Comparison of ENCODE assay signal across 8 cellular contexts in genomic region chr19:12792048-12792852, GRCh38. TPM values are rescaled to one million over a fixed set of nuclear protein-coding genes. Genes with fewer than 3 reads are reported as not detected.
DNase-seq lines count a peak whose midpoint lies in the region; ATAC-seq and TF ChIP-seq lines count a peak whose summit lies in the region.

No MANE protein-coding gene starts in this region.

- DNase-seq in DMS 273 (lab: John Stamatoyannopoulos, UW; ENCODE audit: unreplicated experiment) (peak; percentile 92), DMS 273 treated with DMSO at 0.1 percent for 48 hours (lab: John Stamatoyannopoulos, UW) (no peak), NCI-H2171 treated with DMSO at 0.1 percent for 48 hours (lab: John Stamatoyannopoulos, UW) (peak; percentile 79), dorsolateral prefrontal cortex (peak in 8 of 10 donors; percentile 48 to 79 (median 66)), lower lobe of right lung (peak; percentile 90)
- peak; percentile 94 for DNase-seq in activated CD4-positive, alpha-beta T cell treated with anti-CD3 and anti-CD28 coated beads, Interleukin-2, amount 10 ng/mL, durations not matched to agents 24 days and 14 days
- DNase-seq in stimulated activated CD8-positive, alpha-beta memory T cell treated with anti-CD3 and anti-CD28 coated beads, Interleukin-15, amount 100 ng/mL, for 4 hours (ENCODE audit: low read depth in 2 of 2): peak; percentile 71 to 74

- H3K27ac ChIP-seq in dorsolateral prefrontal cortex: peak overlapping the region; percentile 82 to 100 (median 98)
- H3K27ac ChIP-seq in lower lobe of right lung: peak overlapping the region; percentile 99

- H3K4me1 Mint-ChIP-seq in activated CD4-positive, alpha-beta T cell treated with anti-CD3 and anti-CD28 coated beads, Interleukin-2, amount 10 ng/mL, durations not matched to agents 24 days and 14 days: peaks cover 43% of the 10 kb centered on the region

- H3K27me3 ChIP-seq in dorsolateral prefrontal cortex: no peaks in the 10 kb centered on the region
- no peaks in the 10 kb centered on the region for H3K27me3 ChIP-seq in lower lobe of right lung (ENCODE audit: low read depth)

- peak overlapping the region; percentile 96 for H3K4me3 Mint-ChIP-seq in activated CD4-positive, alpha-beta T cell treated with anti-CD3 and anti-CD28 coated beads, Interleukin-2, amount 10 ng/mL, durations not matched to agents 24 days and 14 days

- peaks cover 26% of the 10 kb centered on the region for H3K36me3 Mint-ChIP-seq in activated CD4-positive, alpha-beta T cell treated with anti-CD3 and anti-CD28 coated beads, Interleukin-2, amount 10 ng/mL, durations not matched to agents 24 days and 14 days (ENCODE audit: low read depth)

- no peaks in the 10 kb centered on the region for H3K27me3 Mint-ChIP-seq in activated CD4-positive, alpha-beta T cell treated with anti-CD3 and anti-CD28 coated beads, Interleukin-2, amount 10 ng/mL, durations not matched to agents 24 days and 14 days

- TF ChIP-seq CTCF in dorsolateral prefrontal cortex (IDR thresholded peaks at IDR 0.05 in 54 of 56, conservative IDR thresholded peaks at IDR 0.05 in 2 of 56; ENCODE audit: low read depth in 1 of 56, partially characterized antibody in 56 of 56) (peak in 2 of 56 donors; percentile 10 to 15), lower lobe of right lung (IDR thresholded peaks at IDR 0.05) (no peak)

- H3K9me3 ChIP-seq in lower lobe of right lung: no peaks in the 10 kb centered on the region

- H3K4me1 ChIP-seq in lower lobe of right lung: peaks cover 45% of the 10 kb centered on the region

- peak overlapping the region; percentile 53 to 98 (median 89) for H3K4me3 ChIP-seq in dorsolateral prefrontal cortex
- H3K4me3 ChIP-seq in lower lobe of right lung: peak overlapping the region; percentile 95

- ATAC-seq in lower lobe of right lung: no peak
- no peak for ATAC-seq in HG02759 (IDR thresholded peaks at IDR 0.05; ENCODE audit: unreplicated experiment)

- peaks cover 5% of the 10 kb centered on the region for H3K36me3 ChIP-seq in lower lobe of right lung

- no peaks in the 10 kb centered on the region for H3K9me3 Mint-ChIP-seq in activated CD4-positive, alpha-beta T cell treated with anti-CD3 and anti-CD28 coated beads, Interleukin-2, amount 10 ng/mL, durations not matched to agents 24 days and 14 days

- intact Hi-C loops in activated CD4-positive, alpha-beta T cell treated with anti-CD3 and anti-CD28 coated beads, Interleukin-2, amount 10 ng/mL, durations not matched to agents 24 days and 14 days (cut with micrococcal nuclease): loop anchor here (2.0 to 5.0 kb wide), 2 partner anchors 70 to 365 kb away; partner anchors contain the start of gene TNPO2
- intact Hi-C loops in dorsolateral prefrontal cortex (cut with DNase I): loop anchor here in 1 of 2 donors (5.0 kb wide), 1 partner anchor 70 kb away; the partner anchor contains the start of gene TNPO2
- intact Hi-C loops in lower lobe of right lung (cut with DNase I): no loop called here

- H3K27ac Mint-ChIP-seq in activated CD4-positive, alpha-beta T cell treated with anti-CD3 and anti-CD28 coated beads, Interleukin-2, amount 10 ng/mL, durations not matched to agents 24 days and 14 days: peak overlapping the region; percentile 97

RNA-seq across cellular contexts. Expression of gene JUNB, which starts 1.0 kb away (rescaled TPM):
- total RNA-seq in activated CD4-positive, alpha-beta T cell treated with anti-CD3 and anti-CD28 coated beads, Interleukin-2, amount 10 ng/mL, durations not matched to agents 24 days and 14 days: 302 and 310 TPM in 2 replicates
- total RNA-seq in dorsolateral prefrontal cortex: 100 to 1,000 TPM in 14 of 120 experiments, 10 to 100 TPM in 106; 14.0 to 268 (median 48.2) TPM
- total RNA-seq in lower lobe of right lung: 131 TPM

RNA-seq across cellular contexts. Expression of gene PRDX2, which starts 9.3 kb away (rescaled TPM):
- total RNA-seq in activated CD4-positive, alpha-beta T cell treated with anti-CD3 and anti-CD28 coated beads, Interleukin-2, amount 10 ng/mL, durations not matched to agents 24 days and 14 days: 277 and 294 TPM in 2 replicates
- total RNA-seq in dorsolateral prefrontal cortex (100 to 1,000 TPM; 234 to 491 (median 396) TPM), lower lobe of right lung (101 TPM)

RNA-seq across cellular contexts. Expression of gene THSD8, which starts 9.6 kb away (rescaled TPM):
- 26.8 and 32.7 TPM in 2 replicates for total RNA-seq in activated CD4-positive, alpha-beta T cell treated with anti-CD3 and anti-CD28 coated beads, Interleukin-2, amount 10 ng/mL, durations not matched to agents 24 days and 14 days
- total RNA-seq in dorsolateral prefrontal cortex: 1 to 10 TPM in 86 of 120 experiments, under 1 TPM in 8, not detected in 26; 0.63 to 7.4 (median 2.4) TPM
- 1.5 TPM for total RNA-seq in lower lobe of right lung

RNA-seq across cellular contexts. Expression of gene RNASEH2A, which starts 14.1 kb away (rescaled TPM):
- 35.8 and 51.5 TPM in 2 replicates for total RNA-seq in activated CD4-positive, alpha-beta T cell treated with anti-CD3 and anti-CD28 coated beads, Interleukin-2, amount 10 ng/mL, durations not matched to agents 24 days and 14 days
- total RNA-seq in dorsolateral prefrontal cortex (10 to 100 TPM in 10 of 120 experiments, 1 to 10 TPM in 110; 1.6 to 13.4 (median 6.0) TPM), lower lobe of right lung (10.9 TPM)

RNA-seq across cellular contexts. Expression of gene HOOK2, which starts 16.9 kb away (rescaled TPM):
- 17.8 and 18.3 TPM in 2 replicates for total RNA-seq in activated CD4-positive, alpha-beta T cell treated with anti-CD3 and anti-CD28 coated beads, Interleukin-2, amount 10 ng/mL, durations not matched to agents 24 days and 14 days
- total RNA-seq in dorsolateral prefrontal cortex: 10 to 100 TPM; 23.0 to 79.0 (median 41.2) TPM
- 57.5 TPM for total RNA-seq in lower lobe of right lung
